Comparison of ENCODE assay signal across 7 cellular contexts in genomic region chr14:104800600-104801283, GRCh38. TPM values are rescaled to one million over a fixed set of nuclear protein-coding genes. Genes with fewer than 3 reads are reported as not detected.
DNase-seq lines count a peak whose midpoint lies in the region; ATAC-seq and TF ChIP-seq lines count a peak whose summit lies in the region.

TSS of gene ZBTB42 (plus strand) at chr14:104801101. CDS start at chr14:104801198, 97 bp downstream.

- H3K36me3 ChIP-seq in uterus, result no peaks in the 10 kb centered on the region

- no peaks in the 10 kb centered on the region for H3K36me3 Mint-ChIP-seq in osteocyte (ENCODE audit: unreplicated experiment)

- TF ChIP-seq CTCF in fibroblast of villous mesenchyme (IDR thresholded peaks at IDR 0.05; ENCODE audit: insufficient read depth, low read depth, low read length) (no peak), osteocyte (IDR thresholded peaks at IDR 0.05) (no peak), uterus (IDR thresholded peaks at IDR 0.05) (peak in 1 of 4 experiments; percentile 1)

- H3K27me3 Mint-ChIP-seq in osteocyte (ENCODE audit: unreplicated experiment), result no peaks in the 10 kb centered on the region

- TF ChIP-seq POLR2A in uterus (IDR thresholded peaks at IDR 0.05), result peak; percentile 11 to 23

- H3K27ac ChIP-seq in uterus, result peak within 1 kb of the TSS; percentile 95 to 99

- peak within 1 kb of the TSS; percentile 68 for H3K4me3 ChIP-seq in fibroblast of villous mesenchyme (ENCODE audit: low read depth, low read length)
- H3K4me3 ChIP-seq in uterus, result peak within 1 kb of the TSS; percentile 54 to 60

- DNase-seq in NOMO-1 treated with DMSO at 0.1 percent for 48 hours (lab: John Stamatoyannopoulos, UW; ENCODE audit: unreplicated experiment) (peak; percentile 53), fibroblast of villous mesenchyme (ENCODE audit: low read depth) (peak; percentile 63), osteocyte (ENCODE audit: extremely low spot score, unreplicated experiment) (no peak), uterus (peak; percentile 60 to 66)
- DNase-seq in activated T-helper 1 cell treated with anti-CD3 and anti-CD28 coated beads, Interleukin-2, amount 50 U/mL, for 16 hours (ENCODE audit: low read depth in 1 of 2, low spot score in 1 of 2), result peak; percentile 44 to 48

- H3K27ac Mint-ChIP-seq in osteocyte (ENCODE audit: unreplicated experiment), result peak within 1 kb of the TSS; percentile 63

- no peaks in the 10 kb centered on the region for H3K9me3 Mint-ChIP-seq in osteocyte (ENCODE audit: unreplicated experiment)

- H3K9me3 ChIP-seq in uterus, result no peaks in the 10 kb centered on the region

- peaks cover 0 to 10% of the 10 kb centered on the region in 2 donors for H3K4me1 ChIP-seq in uterus

- ATAC-seq in GM18502 (IDR thresholded peaks at IDR 0.05; ENCODE audit: poor library complexity, unreplicated experiment) (peak; percentile 44), HG02852 (IDR thresholded peaks at IDR 0.05; ENCODE audit: unreplicated experiment) (peak; percentile 30)

- intact Hi-C loops in uterus (cut with DNase I; ENCODE audit: low total_unique reads), result no loop called here

- H3K27me3 ChIP-seq in uterus, result no peaks in the 10 kb centered on the region

- peaks cover 45% of the 10 kb centered on the region for H3K4me1 Mint-ChIP-seq in osteocyte (ENCODE audit: unreplicated experiment)

- H3K4me3 Mint-ChIP-seq in osteocyte (ENCODE audit: unreplicated experiment), result peak within 1 kb of the TSS; percentile 81

RNA-seq across cellular contexts. Expression of gene ZBTB42, which starts in this region (rescaled TPM):
- 3.5 and 4.3 TPM in 2 replicates for total RNA-seq in fibroblast of villous mesenchyme
- total RNA-seq in osteocyte, result 2.7 and 3.1 TPM in 2 replicates
- 1 to 10 TPM in 3 of 4 donors, under 1 TPM in 1; under 0.01 to 8.4 (median 3.9) TPM for total RNA-seq in uterus
